Comparison of ENCODE assay signal across 3 cellular contexts in genomic region chr2:95645312-95645711, GRCh38. TPM values are rescaled to one million over a fixed set of nuclear protein-coding genes. Genes with fewer than 3 reads are reported as not detected.
"Had no signal": no experiment of that assay in that cellular context is flagged by ENCODE, and none has a peak within 500 bp of the region (broad histone marks: within the 10 kb centered on the region; RNA-seq: fewer than 3 reads in every experiment).

No MANE protein-coding gene starts in this region.

RNA-seq across cellular contexts. Expression of gene TRIM43, which starts 53.5 kb away (rescaled TPM):
- total RNA-seq: LHCN-M2, M059J, MCF 10A had no signal
